Comparison of ENCODE assay signal across 9 cellular contexts in genomic region chr1:6108937-6109636, GRCh38.
A peak's percentile ranks its signal among the peaks of the same experiment; 100 is the strongest.
DNase-seq lines count a peak whose midpoint lies in the region; ATAC-seq and TF ChIP-seq lines count a peak whose summit lies in the region.
"Had no signal": no experiment of that assay in that cellular context is flagged by ENCODE, and none has a peak within 500 bp of the region (broad histone marks: within the 10 kb centered on the region; RNA-seq: fewer than 3 reads in every experiment).

No MANE protein-coding gene starts in this region.

- H3K9me3 ChIP-seq in CD4-positive, alpha-beta memory T cell (ENCODE audit: control insufficient read depth in 1 of 2, low read length in 2 of 2): no peaks in the 10 kb centered on the region
- H3K9me3 ChIP-seq in transverse colon: no peaks in the 10 kb centered on the region
- H3K9me3 ChIP-seq: Peyer's patch had no signal

- intact Hi-C loops in CD4-positive, alpha-beta memory T cell (cut with micrococcal nuclease): loop anchor here (2.0 kb wide), 1 partner anchor 136 kb away; the partner anchor contains the start of gene HES3
- intact Hi-C loops in transverse colon (cut with DNase I; ENCODE audit: low total_unique reads): no loop called here

- peaks cover 3 to 9% of the 10 kb centered on the region in 2 donors for H3K27me3 Mint-ChIP-seq in CD4-positive, alpha-beta memory T cell
- H3K27me3 Mint-ChIP-seq in activated T-cell treated with anti-CD3 and anti-CD28 coated beads, Interleukin-2, amount 50 U/mL, for 72 hours (ENCODE audit: low read depth): peaks cover 28% of the 10 kb centered on the region

- CTCF ChIA-PET in CD4-positive, alpha-beta memory T cell (lab: Charles Lee; ENCODE audit: partially characterized antibody): interaction anchor here (1.1 to 1.5 kb wide), 3 partner anchors 76 to 137 kb away, joined by 3 to 5 read pairs (median 3); no protein-coding TSS in a partner anchor

- no peak overlapping the region for H3K27ac Mint-ChIP-seq in CD4-positive, alpha-beta memory T cell
- peak overlapping the region; percentile 63 for H3K27ac Mint-ChIP-seq in activated T-cell treated with anti-CD3 and anti-CD28 coated beads, Interleukin-2, amount 50 U/mL, for 72 hours

- no peak overlapping the region for H3K4me3 ChIP-seq in CD4-positive, alpha-beta memory T cell (ENCODE audit: low read length in 2 of 2)
- H3K4me3 ChIP-seq in transverse colon: no peak overlapping the region
- H3K4me3 ChIP-seq: Peyer's patch had no signal

- no peak overlapping the region for H3K4me3 Mint-ChIP-seq in CD4-positive, alpha-beta memory T cell
- H3K4me3 Mint-ChIP-seq in activated T-cell treated with anti-CD3 and anti-CD28 coated beads, Interleukin-2, amount 50 U/mL, for 72 hours: no peak overlapping the region

- no peak overlapping the region for H3K27ac ChIP-seq in CD4-positive, alpha-beta memory T cell (ENCODE audit: low read depth, low read length)
- H3K27ac ChIP-seq in transverse colon: no peak overlapping the region
- H3K27ac ChIP-seq: Peyer's patch had no signal

- H3K4me1 Mint-ChIP-seq in CD4-positive, alpha-beta memory T cell: peaks cover 0 to 1% (median 0%) of the 10 kb centered on the region in 4 donors
- H3K4me1 Mint-ChIP-seq in activated T-cell treated with anti-CD3 and anti-CD28 coated beads, Interleukin-2, amount 50 U/mL, for 72 hours (ENCODE audit: low read depth): no peaks in the 10 kb centered on the region

- POLR2A ChIA-PET in CD4-positive, alpha-beta memory T cell (lab: Charles Lee; ENCODE audit: partially characterized antibody): no interaction called here

- TF ChIP-seq CTCF in transverse colon (IDR thresholded peaks at IDR 0.05): peak; percentile 12 to 47 (median 34)

- TF ChIP-seq EP300 in transverse colon (IDR thresholded peaks at IDR 0.05; ENCODE audit: low read depth): no peak

- no peaks in the 10 kb centered on the region for H3K27me3 ChIP-seq in CD4-positive, alpha-beta memory T cell (ENCODE audit: insufficient read depth, low read length)
- H3K27me3 ChIP-seq in transverse colon: no peaks in the 10 kb centered on the region
- H3K27me3 ChIP-seq: Peyer's patch had no signal

- H3K36me3 ChIP-seq in CD4-positive, alpha-beta memory T cell (ENCODE audit: insufficient read depth, low read length): no peaks in the 10 kb centered on the region
- H3K36me3 ChIP-seq in transverse colon: no peaks in the 10 kb centered on the region
- H3K36me3 ChIP-seq: Peyer's patch had no signal

- ATAC-seq in activated T-cell treated with anti-CD3 and anti-CD28 coated beads, Interleukin-2, amount 50 U/mL, for 72 hours (replicated peaks in 1 of 2): peak; percentile 67 to 70
- no peak for ATAC-seq in GM19328 (IDR thresholded peaks at IDR 0.05; ENCODE audit: unreplicated experiment)

- 0 to 38% methylated on average over 1 to 15 of the region's 15 CpGs for WGBS in transverse colon (ENCODE audit: low coverage in 1 of 2), 2 donors

- no peak for TF ChIP-seq POLR2A in transverse colon (IDR thresholded peaks at IDR 0.05)

- H3K9me3 Mint-ChIP-seq in CD4-positive, alpha-beta memory T cell: no peaks in the 10 kb centered on the region
- peaks cover 0 to 3% of the 10 kb centered on the region in 2 donors for H3K9me3 Mint-ChIP-seq in activated T-cell treated with anti-CD3 and anti-CD28 coated beads, Interleukin-2, amount 50 U/mL, for 72 hours

- H3K36me3 Mint-ChIP-seq in CD4-positive, alpha-beta memory T cell: no peaks in the 10 kb centered on the region
- H3K36me3 Mint-ChIP-seq in activated T-cell treated with anti-CD3 and anti-CD28 coated beads, Interleukin-2, amount 50 U/mL, for 72 hours (ENCODE audit: insufficient read depth in 2 of 2): no peaks in the 10 kb centered on the region

- in situ Hi-C loops in transverse colon (cut with MboI; ENCODE audit: low pct_ligation_motif_present in 1 of 4, low pct_unique_long_range_greater_than_20kb in 1 of 4, low sequenced_read_pairs in 3 of 4): no loop called here

- peak in 3 of 5 donors; percentile 18 to 40 (median 28) for DNase-seq in CD4-positive, alpha-beta memory T cell
- DNase-seq in GM19240 (ENCODE audit: insufficient read length, low spot score): peak; percentile 58
- DNase-seq in NCI-H345 (lab: John Stamatoyannopoulos, UW): peak; percentile 85
- DNase-seq in activated T-cell treated with anti-CD3 and anti-CD28 coated beads, Interleukin-2, amount 50 U/mL, for 72 hours: peak; percentile 51 to 59
- peak; percentile 77 for DNase-seq in iPS-NIHi11 (ENCODE audit: low spot score)
- peak; percentile 32 for DNase-seq in transverse colon
- no peak for DNase-seq in mucosa of gallbladder (ENCODE audit: low spot score)

- H3K4me1 ChIP-seq in CD4-positive, alpha-beta memory T cell (ENCODE audit: insufficient read depth, low read length): no peaks in the 10 kb centered on the region
- H3K4me1 ChIP-seq in transverse colon: no peaks in the 10 kb centered on the region
- H3K4me1 ChIP-seq: Peyer's patch had no signal
